Comparison of ENCODE assay signal across 9 cellular contexts in the genomic region with DNA sequence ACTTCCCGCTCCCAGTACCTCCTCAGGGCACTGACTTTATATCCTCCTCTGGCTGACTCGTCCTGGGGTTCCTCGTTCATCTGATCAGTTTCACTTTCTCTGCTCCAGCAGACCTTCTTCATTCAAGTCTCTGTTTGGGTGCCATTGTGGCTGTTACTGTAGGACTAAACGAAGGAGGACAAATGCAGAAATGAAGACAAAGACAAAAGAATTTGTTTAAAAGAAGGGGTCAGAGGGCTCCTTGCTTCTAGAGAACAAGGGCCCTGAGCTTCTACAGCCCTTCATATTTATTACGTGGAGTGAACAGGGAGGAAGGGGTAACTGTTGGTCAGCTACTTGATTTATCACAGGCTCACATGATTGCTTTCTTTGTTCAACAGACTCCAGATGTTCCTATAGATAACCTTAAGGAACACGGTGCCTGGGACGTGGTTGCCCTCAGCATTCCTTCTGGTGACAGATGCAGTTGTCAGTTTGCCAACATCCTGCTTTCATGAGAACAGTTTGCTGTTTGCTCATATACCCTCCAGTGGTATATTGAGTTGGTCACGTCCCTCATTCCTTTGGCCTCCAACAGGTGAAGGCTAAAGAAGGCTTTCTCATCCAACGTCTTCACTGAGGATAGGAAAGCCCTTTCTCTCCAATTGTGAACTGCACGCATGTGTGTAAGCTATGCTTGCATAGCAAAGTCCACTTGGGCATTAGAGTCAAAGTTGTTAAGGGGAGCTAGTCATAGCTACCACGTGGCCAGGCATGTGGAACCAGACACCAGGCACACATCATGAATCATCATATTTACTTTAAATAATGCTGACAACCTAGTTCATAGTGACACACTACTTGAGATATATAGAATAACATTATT.
DNase-seq lines count a peak whose midpoint lies in the region; FAIRE-seq and TF ChIP-seq lines count a peak whose summit lies in the region.
"Had no signal": no experiment of that assay in that cellular context is flagged by ENCODE, and none has a peak within 500 bp of the region (broad histone marks: within the 10 kb centered on the region; RNA-seq: fewer than 3 reads in every experiment).

No MANE protein-coding gene starts in this region.

- H3K9ac ChIP-seq in smooth muscle cell (ENCODE audit: low read depth) = no peak overlapping the region

- H3K27me3 ChIP-seq in smooth muscle cell (ENCODE audit: low read depth) = no peaks in the 10 kb centered on the region

- H3K4me2 ChIP-seq in smooth muscle cell = peak overlapping the region; percentile 1

- no peak overlapping the region for H2AFZ ChIP-seq in smooth muscle cell (ENCODE audit: low read depth)

- H4K20me1 ChIP-seq in smooth muscle cell (ENCODE audit: low read depth) = no peaks in the 10 kb centered on the region

- no peak overlapping the region for H3K4me3 ChIP-seq in smooth muscle cell

- FAIRE-seq in RCC 7860 (lab: Jason Lieb, UNC) = peak; percentile 92

- WGBS in smooth muscle cell (ENCODE audit: low lambda C conversion rate) = 67% methylated on average over 11 of the region's 11 CpGs

- H3K4me1 ChIP-seq in smooth muscle cell (ENCODE audit: low read depth) = peaks cover 3% of the 10 kb centered on the region

- no peaks in the 10 kb centered on the region for H3F3A ChIP-seq in smooth muscle cell (ENCODE audit: low read depth)

- no peaks in the 10 kb centered on the region for H3K79me2 ChIP-seq in smooth muscle cell (ENCODE audit: low read depth)

- DNase-seq in SIG-M5 treated with dmso at 0.1 percent for 504 hours (lab: John Stamatoyannopoulos, UW; ENCODE audit: unreplicated experiment) (peak; percentile 25), SIG-M5 (lab: John Stamatoyannopoulos, UW) (no peak), RCC 7860 (ENCODE audit: low spot score) (peak; percentile 96), epithelial cell of prostate (ENCODE audit: low read depth, low spot score) (peak; percentile 83), smooth muscle cell (lab: John Stamatoyannopoulos, UW; ENCODE audit: unreplicated experiment) (no peak), NCI-H82 treated with DMSO at 0.1 percent for 48 hours (lab: John Stamatoyannopoulos, UW; ENCODE audit: unreplicated experiment) (no peak), anterior cingulate cortex (lab: John Stamatoyannopoulos, UW) (no peak)
- no peak for DNase-seq in stimulated activated CD4-positive, alpha-beta T cell treated with anti-CD3 and anti-CD28 coated beads, Interleukin-2, amount 100 ng/mL, for 24 hours

- H3K9me3 ChIP-seq in smooth muscle cell (replicated peaks; ENCODE audit: low read depth) = no peaks in the 10 kb centered on the region

- no peak for TF ChIP-seq CTCF in smooth muscle cell (IDR thresholded peaks at IDR 0.05; ENCODE audit: borderline replicate concordance, insufficient read depth, poor library complexity, severe bottlenecking)

- peak overlapping the region; percentile 86 for H3K27ac ChIP-seq in epithelial cell of prostate
- H3K27ac ChIP-seq in smooth muscle cell (ENCODE audit: low read depth) = peak overlapping the region; percentile 35
- H3K27ac ChIP-seq: VCaP had no signal

- no peaks in the 10 kb centered on the region for H3K36me3 ChIP-seq in smooth muscle cell (ENCODE audit: low read depth)

Comparison
In these comparisons a context has a peak if more than half of its experiments do, and no peak if none do; other contexts are left out.
1. DNase-seq: peak in SIG-M5 treated with dmso at 0.1 percent for 504 hours (single experiment), RCC 7860 (single experiment) and epithelial cell of prostate (single experiment); none in SIG-M5 (single experiment), smooth muscle cell (single experiment), NCI-H82 treated with DMSO at 0.1 percent for 48 hours (single experiment), anterior cingulate cortex (0 of 58) and stimulated activated CD4-positive, alpha-beta T cell treated with anti-CD3 and anti-CD28 coated beads, Interleukin-2, amount 100 ng/mL, for 24 hours (0 of 2).